In genomic region chr2:127105656-127106456, GRCh38 we compare ENCODE assay signal across 8 cellular contexts. TPM values are rescaled to one million over a fixed set of nuclear protein-coding genes. Genes with fewer than 3 reads are reported as not detected.
DNase-seq lines count a peak whose midpoint lies in the region; ATAC-seq and TF ChIP-seq lines count a peak whose summit lies in the region.

No MANE protein-coding gene starts in this region.

- TF ChIP-seq POLR2A in body of pancreas (IDR thresholded peaks at IDR 0.05), result no peak

- no peaks in the 10 kb centered on the region for H3K27me3 Mint-ChIP-seq in Calu3 (ENCODE audit: unreplicated experiment)

- TF ChIP-seq CTCF in Calu3 (IDR thresholded peaks at IDR 0.05; ENCODE audit: unreplicated experiment), result no peak
- no peak for TF ChIP-seq CTCF in body of pancreas (IDR thresholded peaks at IDR 0.05)

- H3K36me3 Mint-ChIP-seq in Calu3 (ENCODE audit: insufficient read depth, unreplicated experiment), result peaks cover 41% of the 10 kb centered on the region

- intact Hi-C loops in Calu3 (cut with micrococcal nuclease; ENCODE audit: unreplicated experiment) (loop anchor here (10.0 kb wide), 1 partner anchor 59 kb away; no protein-coding TSS in a partner anchor), body of pancreas (cut with DNase I) (no loop called here)

- BruUV-seq in Calu3 (replicated peaks; lab: Mats Ljungman, UMichigan), result no TSS peak

- H3K4me3 ChIP-seq in body of pancreas, result peak overlapping the region; percentile 84 to 92
- H3K4me3 ChIP-seq in iPS-18c (ENCODE audit: insufficient read depth, low read depth, low read length), result peak overlapping the region; percentile 75
- H3K4me3 ChIP-seq in skeletal muscle satellite cell (ENCODE audit: low read length), result peak overlapping the region; percentile 92

- CTCF ChIA-PET in Calu3 (lab: Charles Lee), result interaction anchor here (0.7 to 1.1 kb wide), 2 partner anchors 38 to 92 kb away, joined by 3 to 4 read pairs; no protein-coding TSS in a partner anchor

- H3K27ac Mint-ChIP-seq in Calu3 (ENCODE audit: unreplicated experiment), result no peak overlapping the region

- peak overlapping the region; percentile 87 for H3K4me3 Mint-ChIP-seq in Calu3 (ENCODE audit: low read depth, unreplicated experiment)

- H3K9me3 Mint-ChIP-seq in Calu3 (ENCODE audit: low read depth, unreplicated experiment), result no peaks in the 10 kb centered on the region

- peaks cover 50% of the 10 kb centered on the region for H3K4me1 Mint-ChIP-seq in Calu3 (ENCODE audit: low read depth, unreplicated experiment)

- H3K36me3 ChIP-seq in body of pancreas (replicated peaks in 1 of 2; ENCODE audit: insufficient read depth in 1 of 2, low read depth in 2 of 2), result no peaks in the 10 kb centered on the region
- H3K36me3 ChIP-seq in skeletal muscle satellite cell (ENCODE audit: insufficient read depth, low read length), result peaks cover 16% of the 10 kb centered on the region

- ATAC-seq in body of pancreas, result peak; percentile 2

- peaks cover 38% of the 10 kb centered on the region for H3K4me1 ChIP-seq in body of pancreas
- H3K4me1 ChIP-seq in skeletal muscle satellite cell (ENCODE audit: control insufficient read depth, insufficient read depth, low read length), result peaks cover 59% of the 10 kb centered on the region

- WGBS in body of pancreas, 2 donors, result 0 to 3% methylated on average over 25 to 44 of the region's 51 CpGs

- H3K9ac ChIP-seq in skeletal muscle satellite cell (ENCODE audit: low read depth, low read length), result peak overlapping the region; percentile 98

- peak overlapping the region; percentile 87 for H3K4me2 ChIP-seq in skeletal muscle satellite cell (ENCODE audit: low read length)

- peak overlapping the region in 3 of 4 donors; percentile 85 to 89 (median 88) for H3K27ac ChIP-seq in body of pancreas

- H3K27me3 ChIP-seq in body of pancreas (no peaks in the 10 kb centered on the region), skeletal muscle satellite cell (ENCODE audit: control insufficient read depth, insufficient read depth, low read length) (no peaks in the 10 kb centered on the region)

- no peaks in the 10 kb centered on the region for H3K9me3 ChIP-seq in body of pancreas
- H3K9me3 ChIP-seq in iPS-18c (ENCODE audit: control insufficient read depth, insufficient read depth, low read length), result peaks cover 2% of the 10 kb centered on the region
- no peaks in the 10 kb centered on the region for H3K9me3 ChIP-seq in skeletal muscle satellite cell (replicated peaks; ENCODE audit: low read length)

- DNase-seq in Calu3 (peak; percentile 21), M059J (ENCODE audit: low read depth) (peak; percentile 52), body of pancreas (peak in 3 of 4 donors; percentile 24 to 34 (median 30)), NAMALWA (ENCODE audit: low spot score) (no peak), NCI-H146 (lab: John Stamatoyannopoulos, UW) (no peak), NCI-H1694 treated with DMSO at 0.1 percent for 48 hours (lab: John Stamatoyannopoulos, UW) (no peak)

RNA-seq across cellular contexts. Expression of gene BIN1, which starts 1.1 kb away (rescaled TPM):
- total RNA-seq in Calu3 (2022) (52.8 and 54.7 TPM in 2 replicates), body of pancreas (10 to 100 TPM; 24.4 to 43.5 TPM)
- 36.3 and 51.1 TPM in 2 replicates for total RNA-seq in M059J (2014; rRNA removed; shearing (Covaris generic))
- 103 and 112 TPM in 2 replicates for total RNA-seq in skeletal muscle satellite cell (2012; rRNA removed)

Comparison
In these comparisons a context has a peak if more than half of its experiments do, and no peak if none do; other contexts are left out.
1. DNase-seq: peak in Calu3 (single experiment), M059J (single experiment) and body of pancreas (3 of 4); none in NAMALWA (single experiment), NCI-H146 (single experiment) and NCI-H1694 treated with DMSO at 0.1 percent for 48 hours (single experiment).
2. Peak in every context shown above with its lines, with median percentiles within 50 percentile points of each other: H3K4me3 ChIP-seq.